Comparison of ENCODE assay signal across 8 cellular contexts in genomic region chr1:101026394-101026788, GRCh38. TPM values are rescaled to one million over a fixed set of nuclear protein-coding genes. Genes with fewer than 3 reads are reported as not detected.
DNase-seq lines count a peak whose midpoint lies in the region; ATAC-seq, FAIRE-seq and TF ChIP-seq lines count a peak whose summit lies in the region.

No MANE protein-coding gene starts in this region.

- no peak for ATAC-seq in stimulated activated naive CD8-positive, alpha-beta T cell treated with anti-CD3 and anti-CD28 coated beads, Interleukin-15, Interleukin-2, amounts not matched to agents 100 U/mL and 50 U/mL, for 24 hours
- ATAC-seq in K562 = peak; percentile 5; the same call in 2 of the 3 replicates
- ATAC-seq in memory B cell (ENCODE audit: low read depth) = no peak
- no peak for ATAC-seq in aorta (ENCODE audit: low FRiP score)

- H3K4me1 ChIP-seq in K562 (replicated peaks in 1 of 2; ENCODE audit: control insufficient read depth in 2 of 2, insufficient read depth in 2 of 2, low read length in 2 of 2) = peaks cover 4 to 8% of the 10 kb centered on the region in 2 experiments; a peak in 2 of 5 replicates
- H3K4me1 ChIP-seq in aorta (ENCODE audit: control insufficient read depth in 1 of 2, insufficient read depth in 2 of 2, low read length in 2 of 2) = peaks cover 0 to 1% of the 10 kb centered on the region in 2 donors

- intact Hi-C loops in K562 (cut with micrococcal nuclease) = loop anchor here (5.0 to 10.0 kb wide), 2 partner anchors 211 to 258 kb away; partner anchors contain the start of gene S1PR1
- intact Hi-C loops in aorta (cut with DNase I) = loop anchor here (5.0 to 10.0 kb wide), 3 partner anchors 208 to 258 kb away; partner anchors contain the start of gene S1PR1 (in 2 of the 2)

- TF ChIP-seq CTCF in K562 (IDR thresholded peaks at IDR 0.05 in 2 of 3, conservative IDR thresholded peaks at IDR 0.05 in 1 of 3; ENCODE audit: insufficient read depth in 2 of 3, low read depth in 1 of 3, low read length in 3 of 3) = no peak

- peak overlapping the region; percentile 99 for H3K4me2 ChIP-seq in K562 (ENCODE audit: insufficient read depth, low read length)

- peaks cover 74% of the 10 kb centered on the region for H3K79me2 ChIP-seq in K562 (ENCODE audit: control insufficient read depth, insufficient read depth, low read length)

- no peak for TF ChIP-seq RAD21 in K562 (CRISPR knock-in tag; conservative IDR thresholded peaks at IDR 0.05 in 1 of 2, IDR thresholded peaks at IDR 0.05 in 1 of 2)

- peaks cover 78% of the 10 kb centered on the region for H3K36me3 Mint-ChIP-seq in stimulated activated naive CD8-positive, alpha-beta T cell treated with anti-CD3 and anti-CD28 coated beads, Interleukin-15, Interleukin-2, amounts not matched to agents 100 ng/mL and 50 ng/mL, for 24 hours (ENCODE audit: low read depth)
- H3K36me3 Mint-ChIP-seq in memory B cell = peaks cover 22% of the 10 kb centered on the region

- peaks cover 82% of the 10 kb centered on the region for H3K4me1 Mint-ChIP-seq in stimulated activated naive CD8-positive, alpha-beta T cell treated with anti-CD3 and anti-CD28 coated beads, Interleukin-15, Interleukin-2, amounts not matched to agents 100 ng/mL and 50 ng/mL, for 24 hours (ENCODE audit: low read depth)
- peaks cover 46% of the 10 kb centered on the region for H3K4me1 Mint-ChIP-seq in memory B cell

- FAIRE-seq in K562 (lab: Jason Lieb, UNC) = no peak

- no peaks in the 10 kb centered on the region for H3K27me3 ChIP-seq in K562 (ENCODE audit: control insufficient read depth in 2 of 2, insufficient read depth in 2 of 2, low read length in 2 of 2)
- H3K27me3 ChIP-seq in aorta (ENCODE audit: control insufficient read depth in 1 of 2, insufficient read depth in 2 of 2, low read length in 1 of 2) = no peaks in the 10 kb centered on the region

- no peak for TF ChIP-seq EP300 in K562 (IDR thresholded peaks at IDR 0.05; ENCODE audit: low read length)

- no TSS peak for BruUV-seq in K562 (replicated peaks; lab: Mats Ljungman, UMichigan)

- H3K9me3 ChIP-seq in K562 (replicated peaks; ENCODE audit: control insufficient read depth, insufficient read depth, low read depth, low read length) (no peaks in the 10 kb centered on the region), aorta (ENCODE audit: control insufficient read depth, low read length) (no peaks in the 10 kb centered on the region)

- POLR2A ChIA-PET in K562 (lab: Yijun Ruan, JAX) = interaction anchor here (0.6 to 1.8 kb wide), 3 partner anchors 10 to 111 kb away, joined by 3 to 5 read pairs (median 5); no protein-coding TSS in a partner anchor

- no peaks in the 10 kb centered on the region for H3K27me3 Mint-ChIP-seq in stimulated activated naive CD8-positive, alpha-beta T cell treated with anti-CD3 and anti-CD28 coated beads, Interleukin-15, Interleukin-2, amounts not matched to agents 100 ng/mL and 50 ng/mL, for 24 hours
- H3K27me3 Mint-ChIP-seq in memory B cell = no peaks in the 10 kb centered on the region

- H3K27ac ChIP-seq in K562 (ENCODE audit: extremely low read depth, low read depth, low read length) (peak overlapping the region; percentile 87), aorta (ENCODE audit: low read depth in 1 of 2, low read length in 2 of 2) (no peak overlapping the region)

- DNase-seq in stimulated activated naive CD8-positive, alpha-beta T cell treated with anti-CD3 and anti-CD28 coated beads, Interleukin-15, Interleukin-2, amounts not matched to agents 100 U/mL and 50 U/mL, for 24 hours = no peak
- DNase-seq in K562 (ENCODE audit: extremely low read depth in 1 of 4, low spot score in 3 of 4) (peak in 1 of 4 experiments; percentile 29), memory B cell (ENCODE audit: low spot score in 2 of 2) (no peak), aorta (no peak), MV-4-11 (lab: John Stamatoyannopoulos, UW) (no peak), DMS79 treated with DMSO at 0.1 percent for 48 hours (lab: John Stamatoyannopoulos, UW) (no peak)
- DNase-seq in activated CD4-positive, alpha-beta T cell treated with anti-CD3 and anti-CD28 coated beads, Interleukin-2, amount 50 U/mL, for 4 hours = no peak

- H3K36me3 ChIP-seq in K562 (ENCODE audit: control insufficient read depth, insufficient read depth, low read length) = peaks cover 37% of the 10 kb centered on the region
- H3K36me3 ChIP-seq in aorta (ENCODE audit: control insufficient read depth in 1 of 2, insufficient read depth in 2 of 2, low read length in 1 of 2) = no peaks in the 10 kb centered on the region

- in situ Hi-C loops in K562 (cut with MboI) = no loop called here

- H3K4me3 ChIP-seq in K562 (peak overlapping the region; percentile 69), aorta (ENCODE audit: low read length in 2 of 2) (peak overlapping the region; percentile 46 to 84)

- 0% methylated on average over 5 of the region's 5 CpGs for WGBS in K562 (ENCODE audit: insufficient coverage, low coverage, missing lambda C conversion rate)
- WGBS in aorta, 2 donors = 66 to 67% methylated on average over 5 of the region's 5 CpGs

- H4K20me1 ChIP-seq in K562 (replicated peaks; ENCODE audit: control insufficient read depth, insufficient read depth, low read length) = no peaks in the 10 kb centered on the region

- peak overlapping the region; percentile 92 for H2AFZ ChIP-seq in K562 (ENCODE audit: low read depth, low read length)

- TF ChIP-seq POLR2A in K562 (conservative IDR thresholded peaks at IDR 0.05) = no peak

- peak overlapping the region; percentile 99 for H3K4me3 Mint-ChIP-seq in stimulated activated naive CD8-positive, alpha-beta T cell treated with anti-CD3 and anti-CD28 coated beads, Interleukin-15, Interleukin-2, amounts not matched to agents 100 ng/mL and 50 ng/mL, for 24 hours
- peak overlapping the region; percentile 94 for H3K4me3 Mint-ChIP-seq in memory B cell

- H3K9ac ChIP-seq in K562 (ENCODE audit: insufficient read depth in 1 of 2, low read depth in 2 of 2, low read length in 2 of 2) = peak overlapping the region; percentile 87 to 98

- no peaks in the 10 kb centered on the region for H3K9me3 Mint-ChIP-seq in stimulated activated naive CD8-positive, alpha-beta T cell treated with anti-CD3 and anti-CD28 coated beads, Interleukin-15, Interleukin-2, amounts not matched to agents 100 ng/mL and 50 ng/mL, for 24 hours
- peaks cover 2% of the 10 kb centered on the region for H3K9me3 Mint-ChIP-seq in memory B cell

- no peaks in the 10 kb centered on the region for H3K9me1 ChIP-seq in K562 (ENCODE audit: control insufficient read depth, insufficient read depth, low read length)

- CTCF ChIA-PET in K562 (lab: Yijun Ruan, JAX; ENCODE audit: low intra/inter-chr PET ratio) = no interaction called here

- peak overlapping the region; percentile 98 for H3K27ac Mint-ChIP-seq in stimulated activated naive CD8-positive, alpha-beta T cell treated with anti-CD3 and anti-CD28 coated beads, Interleukin-15, Interleukin-2, amounts not matched to agents 100 ng/mL and 50 ng/mL, for 24 hours
- H3K27ac Mint-ChIP-seq in memory B cell = peak overlapping the region; percentile 84

TF ChIP-seq in K562, 482 proteins besides CTCF, POLR2A, EP300 and RAD21 (continues in another document):
- TF ChIP-seq KHSRP (IDR thresholded peaks at IDR 0.05) = no peak
- no peak for TF ChIP-seq NRF1 (conservative IDR thresholded peaks at IDR 0.05 in 1 of 2, IDR thresholded peaks at IDR 0.05 in 1 of 2)
- TF ChIP-seq MLLT1 (IDR thresholded peaks at IDR 0.05) = 0 out of 4 replicates have a peak, but pooled peaks of 1 of the 2 experiments have one; percentile 27
- peak; percentile 9; the same call in 1 of the 2 replicates for TF ChIP-seq JUND (IDR thresholded peaks at IDR 0.05; ENCODE audit: borderline replicate concordance, low read depth, low read length)
- TF ChIP-seq JUND (tag; IDR thresholded peaks at IDR 0.05; ENCODE audit: borderline replicate concordance, low read depth, low read length) = no peak
- no peak for TF ChIP-seq MBD2 (IDR thresholded peaks at IDR 0.05; ENCODE audit: borderline replicate concordance, low read depth)
- TF ChIP-seq E2F3 (CRISPR knock-in tag; IDR thresholded peaks at IDR 0.05) = no peak
- 0 out of 2 replicates have a peak, but pooled peaks have one; percentile 8 for TF ChIP-seq ESRRA (IDR thresholded peaks at IDR 0.05; ENCODE audit: borderline replicate concordance, low read depth)
- TF ChIP-seq ZNF274 (IDR thresholded peaks at IDR 0.05; ENCODE audit: borderline replicate concordance, low read depth, low read length) = no peak
- no peak for TF ChIP-seq MTA1 (IDR thresholded peaks at IDR 0.05; ENCODE audit: borderline replicate concordance)

RNA-seq across cellular contexts. Expression of gene DPH5, which starts 0.8 kb away (rescaled TPM):
- 39.8 and 53.6 TPM in 2 replicates for total RNA-seq in K562 (2011; cell fraction: chromatin; rRNA removed; ENCODE audit: low replicate concordance)
- total RNA-seq in K562 (2011; cell fraction: nucleolus; rRNA removed) = 31.2 and 32.4 TPM in 2 replicates
- total RNA-seq in K562 (2011; cell fraction: nucleoplasm; rRNA removed) = 50.4 and 76.4 TPM in 2 replicates
- total RNA-seq in K562 (2014; rRNA removed) (33.8 and 37.6 TPM in 2 replicates), K562 (2014; rRNA removed; fragmentation: Illumina TruSeq; extraction: Trizol) (94.7 and 97.2 TPM in 2 replicates), K562 (2015; rRNA removed; fragmentation: Illumina TruSeq; extraction: Trizol) (63.3 and 71.0 TPM in 2 replicates), K562 (2021) (66.2 and 66.6 TPM in 2 replicates), aorta (10 to 100 TPM in 1 of 2 donors, 1 to 10 TPM in 1; 8.6 to 17.0 TPM)
- polyA plus RNA-seq in K562 (2011; rRNA removed) (136 and 159 TPM in 2 replicates), K562 (2014; fragmentation: Illumina TruSeq; extraction: Trizol) (74.3 and 89.7 TPM in 2 replicates), K562 (2014; fragmentation: Nextera tagmentation; extraction: Ambion mirVana) (100 to 1,000 TPM; 121 to 152 TPM), K562 (2014; rRNA removed) (68.2 and 88.8 TPM in 2 replicates), aorta (10 to 100 TPM; 18.4 to 30.7 TPM)
- 53.4 and 114 TPM in 2 replicates for polyA plus RNA-seq in K562 (2011; cell fraction: cytosol; rRNA removed)
- polyA plus RNA-seq in K562 (2011; cell fraction: nucleus; rRNA removed) = 33.1 and 52.9 TPM in 2 replicates
- polyA plus RNA-seq in K562 (2012) = 55.0 and 75.1 TPM in 2 replicates
- 60.9 and 68.3 TPM in 2 replicates for polyA minus RNA-seq in K562 (2011; rRNA and poly(A)+ RNA removed)
- polyA minus RNA-seq in K562 (2011; cell fraction: cytosol; rRNA and poly(A)+ RNA removed) = 18.3 and 19.9 TPM in 2 replicates
- 20.3 and 38.9 TPM in 2 replicates for polyA minus RNA-seq in K562 (2011; cell fraction: nucleus; rRNA and poly(A)+ RNA removed)
